ENCODE assay signal across 1 cellular context in genomic region chr1:3453891-3454810, GRCh38.
TF ChIP-seq lines count a peak whose summit lies in the region.

TSS of gene ARHGEF16 (plus strand) at chr1:3454665. CDS start at chr1:3463085, 8,420 bp downstream.

TF ChIP-seq in WTC11, 78 proteins besides CTCF, POLR2A, EP300 and RAD21 (continued from another document):
- TF ChIP-seq USF1 (CRISPR knock-in tag; IDR thresholded peaks at IDR 0.05) (peak; percentile 87), ZBTB43 (CRISPR knock-in tag; IDR thresholded peaks at IDR 0.05) (peak; percentile 41; the same call in 1 of the 2 replicates), E2F1 (CRISPR knock-in tag; IDR thresholded peaks at IDR 0.05) (no peak), ATF3 (CRISPR knock-in tag; conservative IDR thresholded peaks at IDR 0.05) (no peak), GABPB1 (CRISPR knock-in tag; IDR thresholded peaks at IDR 0.05) (peak; percentile 53; the same call in 1 of the 2 replicates), ZNF512 (CRISPR knock-in tag; IDR thresholded peaks at IDR 0.05; ENCODE audit: borderline replicate concordance) (no peak), ARID4B (CRISPR knock-in tag; IDR thresholded peaks at IDR 0.05; ENCODE audit: borderline replicate concordance) (no peak), NR1H2 (CRISPR knock-in tag; IDR thresholded peaks at IDR 0.05) (no peak), HMGXB4 (CRISPR knock-in tag; IDR thresholded peaks at IDR 0.05) (no peak; the same call in 1 of the 2 replicates), NR2C2 (CRISPR knock-in tag; IDR thresholded peaks at IDR 0.05) (no peak), ELF4 (CRISPR knock-in tag; IDR thresholded peaks at IDR 0.05; ENCODE audit: low read depth) (no peak), FOXK1 (CRISPR knock-in tag; IDR thresholded peaks at IDR 0.05) (peak; percentile 68), SP1 (CRISPR knock-in tag; conservative IDR thresholded peaks at IDR 0.05) (peak; percentile 34; the same call in 1 of the 2 replicates), NFATC4 (CRISPR knock-in tag; IDR thresholded peaks at IDR 0.05) (no peak), ZMAT4 (CRISPR knock-in tag; IDR thresholded peaks at IDR 0.05) (no peak), ZNF532 (CRISPR knock-in tag; IDR thresholded peaks at IDR 0.05; ENCODE audit: borderline replicate concordance) (peak; percentile 28; the same call in 1 of the 2 replicates), SOX15 (CRISPR knock-in tag; IDR thresholded peaks at IDR 0.05) (no peak), ZNF396 (CRISPR knock-in tag; IDR thresholded peaks at IDR 0.05; ENCODE audit: borderline replicate concordance) (no peak), MYBL2 (CRISPR knock-in tag; IDR thresholded peaks at IDR 0.05) (no peak; the same call in 1 of the 2 replicates)
